ENCODE assay signal across 1 cellular context in genomic region chr14:101200650-101201516, GRCh38.
TF ChIP-seq lines count a peak whose summit lies in the region.

No MANE protein-coding gene starts in this region.

TF ChIP-seq in H1, 55 proteins besides CTCF, POLR2A, EP300 and RAD21 (continued from another document):
- TF ChIP-seq CHD7 (IDR thresholded peaks at IDR 0.05; ENCODE audit: insufficient replicate concordance, low read length) (no peak), HDAC2 (IDR thresholded peaks at IDR 0.05; ENCODE audit: borderline replicate concordance in 1 of 2, low read depth in 2 of 2, low read length in 2 of 2) (no peak)
